7 cellular contexts compared by ENCODE assay signal in the genomic region with DNA sequence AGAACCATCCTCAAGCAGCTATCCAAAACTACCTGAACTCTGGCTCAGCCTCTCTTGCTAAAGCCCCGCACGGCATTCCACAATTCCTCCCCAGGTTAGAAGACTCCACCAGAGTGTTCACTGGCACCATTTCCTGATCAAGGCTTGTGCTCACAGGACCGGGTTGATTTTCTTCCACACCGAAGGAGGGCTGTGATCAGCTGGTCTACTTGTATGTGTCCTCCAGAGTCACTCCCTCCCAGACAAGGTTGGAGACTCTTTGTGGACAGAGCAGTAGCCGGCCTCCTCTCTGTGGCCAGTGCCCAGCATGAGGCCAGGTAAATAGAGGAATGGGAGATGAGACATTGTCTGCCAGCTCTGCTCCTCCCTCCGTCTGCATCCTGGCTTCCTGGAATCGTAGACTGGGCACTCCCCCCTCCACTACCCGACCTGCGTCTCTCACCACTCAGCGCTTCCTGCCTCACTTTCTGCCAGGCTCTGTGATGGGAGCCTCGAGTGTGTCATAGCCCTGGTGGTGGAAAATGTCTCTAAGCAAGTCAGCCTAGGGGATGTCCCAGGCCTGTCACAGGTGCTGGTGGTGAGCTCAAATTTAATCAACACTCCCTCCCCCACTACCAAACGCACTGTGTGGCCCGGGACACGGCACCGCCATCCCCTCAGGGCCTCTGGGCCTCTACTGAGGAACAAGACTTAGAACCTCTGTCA. TPM values are rescaled to one million over a fixed set of nuclear protein-coding genes. Genes with fewer than 3 reads are reported as not detected.
DNase-seq lines count a peak whose midpoint lies in the region; ATAC-seq and TF ChIP-seq lines count a peak whose summit lies in the region.

No MANE protein-coding gene starts in this region.

- H3K4me1 ChIP-seq in ascending aorta, result no peaks in the 10 kb centered on the region
- H3K4me1 ChIP-seq in osteoblast (ENCODE audit: insufficient read depth, low read length), result no peaks in the 10 kb centered on the region

- H2AFZ ChIP-seq in osteoblast (ENCODE audit: low read length), result peak overlapping the region; percentile 59

- H3K27me3 ChIP-seq in ascending aorta (no peaks in the 10 kb centered on the region), osteoblast (ENCODE audit: insufficient read depth, low read length) (peaks cover 8% of the 10 kb centered on the region)

- peaks cover 59% of the 10 kb centered on the region for H3K4me1 Mint-ChIP-seq in T-helper 2 cell treated with Interferon-gamma antibody and Interleukin-4, amounts not matched to agents 5 μg/mL and 100 μg/mL, for 36 hours (ENCODE audit: low read depth)

- intact Hi-C loops in ascending aorta (cut with DNase I), result no loop called here

- H3K27ac Mint-ChIP-seq in T-helper 2 cell treated with Interferon-gamma antibody and Interleukin-4, amounts not matched to agents 5 μg/mL and 100 μg/mL, for 36 hours, result peak overlapping the region; percentile 100

- peak; percentile 75 for ATAC-seq in HG03159 (IDR thresholded peaks at IDR 0.05; ENCODE audit: unreplicated experiment)

- no peaks in the 10 kb centered on the region for H3K9me3 Mint-ChIP-seq in T-helper 2 cell treated with Interferon-gamma antibody and Interleukin-4, amounts not matched to agents 5 μg/mL and 100 μg/mL, for 36 hours

- H4K20me1 ChIP-seq in osteoblast (ENCODE audit: insufficient read depth, low read length), result no peaks in the 10 kb centered on the region

- peak overlapping the region; percentile 79 for H3K4me3 Mint-ChIP-seq in T-helper 2 cell treated with Interferon-gamma antibody and Interleukin-4, amounts not matched to agents 5 μg/mL and 100 μg/mL, for 36 hours

- H3K4me3 ChIP-seq in ascending aorta, result no peak overlapping the region
- no peak overlapping the region for H3K4me3 ChIP-seq in osteoblast (ENCODE audit: insufficient read depth, low read length)

- no peak for TF ChIP-seq CTCF in ascending aorta (IDR thresholded peaks at IDR 0.05)
- TF ChIP-seq CTCF in osteoblast (IDR thresholded peaks at IDR 0.05; ENCODE audit: extremely low read depth, low read depth, low read length), result no peak

- TF ChIP-seq POLR2A in GM19193 (IDR thresholded peaks at IDR 0.05; ENCODE audit: extremely low read depth, insufficient read depth, insufficient read length), result peak; percentile 48

- no peaks in the 10 kb centered on the region for H3K27me3 Mint-ChIP-seq in T-helper 2 cell treated with Interferon-gamma antibody and Interleukin-4, amounts not matched to agents 5 μg/mL and 100 μg/mL, for 36 hours (ENCODE audit: low read depth)

- no peak overlapping the region for H3K27ac ChIP-seq in ascending aorta
- no peak overlapping the region for H3K27ac ChIP-seq in osteoblast (ENCODE audit: low read depth, low read length)

- DNase-seq in T-helper 2 cell treated with Interferon-gamma antibody and Interleukin-4, amounts not matched to agents 5 μg/mL and 100 μg/mL, for 36 hours (ENCODE audit: low spot score), result peak; percentile 95
- DNase-seq in ascending aorta (ENCODE audit: low spot score in 2 of 2), result peak; percentile 40 to 75
- DNase-seq in osteoblast (ENCODE audit: insufficient read length, low spot score, missing footprints), result peak; percentile 89
- no peak for DNase-seq in SW480 (ENCODE audit: low spot score)
- no peak for DNase-seq in NCI-H146 treated with DMSO at 0.1 percent for 48 hours (lab: John Stamatoyannopoulos, UW; ENCODE audit: unreplicated experiment)

- H3K36me3 Mint-ChIP-seq in T-helper 2 cell treated with Interferon-gamma antibody and Interleukin-4, amounts not matched to agents 5 μg/mL and 100 μg/mL, for 36 hours (ENCODE audit: low read depth), result peaks cover 38% of the 10 kb centered on the region

- H3K79me2 ChIP-seq in osteoblast (ENCODE audit: insufficient read depth, low read length), result no peaks in the 10 kb centered on the region

- no peak overlapping the region for H3K4me2 ChIP-seq in osteoblast (ENCODE audit: insufficient read depth, low read length)

- H3K36me3 ChIP-seq in ascending aorta (no peaks in the 10 kb centered on the region), osteoblast (ENCODE audit: insufficient read depth, low read length) (no peaks in the 10 kb centered on the region)

- no peaks in the 10 kb centered on the region for H3K9me3 ChIP-seq in ascending aorta
- no peaks in the 10 kb centered on the region for H3K9me3 ChIP-seq in osteoblast (ENCODE audit: low read depth, low read length)

RNA-seq across cellular contexts. Expression of gene TMPRSS6, which starts 12.5 kb away (rescaled TPM):
- total RNA-seq in ascending aorta (not detected), osteoblast (not detected in 2 replicates)

RNA-seq across cellular contexts. Expression of gene IL2RB, which starts 27.7 kb away (rescaled TPM):
- 0.96 TPM for total RNA-seq in ascending aorta
- 0.59 TPM in 1 of 2 replicates, not detected in the other for total RNA-seq in osteoblast

Comparison
In these comparisons a context has a peak if more than half of its experiments do, and no peak if none do; other contexts are left out.
1. DNase-seq: peak in T-helper 2 cell treated with Interferon-gamma antibody and Interleukin-4, amounts not matched to agents 5 μg/mL and 100 μg/mL, for 36 hours (single experiment), ascending aorta (2 of 2) and osteoblast (single experiment); none in SW480 (single experiment) and NCI-H146 treated with DMSO at 0.1 percent for 48 hours (single experiment).